Comparison of ENCODE assay signal across 20 cellular contexts in the genomic region with DNA sequence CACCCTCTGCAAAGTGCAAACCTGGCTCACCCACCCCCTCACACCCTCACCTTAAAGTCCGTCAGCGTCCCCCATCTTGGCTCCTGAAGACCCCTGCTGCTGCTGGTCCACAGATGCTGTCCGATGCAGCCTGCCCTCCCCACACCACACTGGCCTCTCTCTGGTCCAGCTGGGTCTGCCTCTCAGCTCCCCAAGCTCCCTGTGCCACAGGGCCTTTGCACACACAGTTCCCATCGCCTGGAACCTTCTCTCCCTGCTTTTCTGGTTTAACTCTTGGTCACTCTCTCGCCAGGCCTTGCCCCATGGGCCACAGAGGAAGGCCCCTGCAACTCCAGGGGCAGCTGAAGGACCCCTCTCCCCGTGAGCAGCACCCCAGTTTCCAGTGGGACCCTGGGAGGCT. TPM values are rescaled to one million over a fixed set of nuclear protein-coding genes. Genes with fewer than 3 reads are reported as not detected.
A peak's percentile ranks its signal among the peaks of the same experiment; 100 is the strongest.
DNase-seq lines count a peak whose midpoint lies in the region; ATAC-seq and TF ChIP-seq lines count a peak whose summit lies in the region.
"Had no signal": no experiment of that assay in that cellular context is flagged by ENCODE, and none has a peak within 500 bp of the region (broad histone marks: within the 10 kb centered on the region; RNA-seq: fewer than 3 reads in every experiment).

No MANE protein-coding gene starts in this region.

- peaks cover 3% of the 10 kb centered on the region for H3K36me3 Mint-ChIP-seq in activated CD4-positive, alpha-beta T cell treated with anti-CD3 and anti-CD28 coated beads, Interleukin-2, amount 10 ng/mL, durations not matched to agents 7 days and 5 days (ENCODE audit: low read depth)
- peaks cover 19 to 73% of the 10 kb centered on the region in 2 donors for H3K36me3 Mint-ChIP-seq in CD14-positive monocyte
- no peaks in the 10 kb centered on the region for H3K36me3 Mint-ChIP-seq in T-helper 17 cell (ENCODE audit: low read depth)
- no peaks in the 10 kb centered on the region for H3K36me3 Mint-ChIP-seq in neural crest cell (ENCODE audit: low read depth)
- H3K36me3 Mint-ChIP-seq in stimulated activated effector memory CD8-positive, alpha-beta T cell treated with anti-CD3 and anti-CD28 coated beads, Interleukin-12 subunit alpha, Interleukin-12 subunit beta, amount 100 ng/mL, for 72 hours = no peaks in the 10 kb centered on the region
- H3K36me3 Mint-ChIP-seq: CD4-positive, CD25-positive, alpha-beta regulatory T cell had no signal

- no peaks in the 10 kb centered on the region for H3K9me3 Mint-ChIP-seq in activated CD4-positive, alpha-beta T cell treated with anti-CD3 and anti-CD28 coated beads, Interleukin-2, amount 10 ng/mL, durations not matched to agents 7 days and 5 days
- H3K9me3 Mint-ChIP-seq in CD14-positive monocyte = peaks cover 0 to 2% (median 0%) of the 10 kb centered on the region in 7 donors
- no peaks in the 10 kb centered on the region for H3K9me3 Mint-ChIP-seq in neural crest cell
- no peaks in the 10 kb centered on the region for H3K9me3 Mint-ChIP-seq in stimulated activated effector memory CD8-positive, alpha-beta T cell treated with anti-CD3 and anti-CD28 coated beads, Interleukin-12 subunit alpha, Interleukin-12 subunit beta, amount 100 ng/mL, for 72 hours
- H3K9me3 Mint-ChIP-seq: CD4-positive, CD25-positive, alpha-beta regulatory T cell had no signal

- no peaks in the 10 kb centered on the region for H3K4me1 Mint-ChIP-seq in activated CD4-positive, alpha-beta T cell treated with anti-CD3 and anti-CD28 coated beads, Interleukin-2, amount 10 ng/mL, durations not matched to agents 7 days and 5 days
- peaks cover 50% of the 10 kb centered on the region for H3K4me1 Mint-ChIP-seq in CD14-positive monocyte
- peaks cover 3% of the 10 kb centered on the region for H3K4me1 Mint-ChIP-seq in T-helper 17 cell
- H3K4me1 Mint-ChIP-seq in neural crest cell = peaks cover 15% of the 10 kb centered on the region
- H3K4me1 Mint-ChIP-seq in stimulated activated effector memory CD8-positive, alpha-beta T cell treated with anti-CD3 and anti-CD28 coated beads, Interleukin-12 subunit alpha, Interleukin-12 subunit beta, amount 100 ng/mL, for 72 hours = peaks cover 40% of the 10 kb centered on the region
- H3K4me1 Mint-ChIP-seq: CD4-positive, CD25-positive, alpha-beta regulatory T cell had no signal

- H3K9me3 ChIP-seq in T-helper 17 cell (ENCODE audit: control insufficient read depth, low read length, poor library complexity, severe bottlenecking) = no peaks in the 10 kb centered on the region
- H3K9me3 ChIP-seq: Peyer's patch had no signal

- CTCF ChIA-PET in activated CD4-positive, alpha-beta T cell treated with anti-CD3 and anti-CD28 coated beads, Interleukin-2, amount 10 ng/mL, durations not matched to agents 7 days and 5 days (lab: Charles Lee) = interaction anchor here (1.5 kb wide), 1 partner anchor 17 kb away, joined by 3 read pairs; no protein-coding TSS in a partner anchor

- intact Hi-C loops in CD14-positive monocyte (cut with micrococcal nuclease) = no loop called here

- ATAC-seq in T-helper 17 cell = no peak
- no peak for ATAC-seq in stimulated activated effector memory CD8-positive, alpha-beta T cell treated with anti-CD3 and anti-CD28 coated beads, Interleukin-12 subunit alpha, Interleukin-12 subunit beta, amount 100 ng/mL, for 72 hours

- TF ChIP-seq CTCF in CD14-positive monocyte (IDR thresholded peaks at IDR 0.05) (no peak), neural crest cell (conservative IDR thresholded peaks at IDR 0.05) (no peak)

- peak overlapping the region; percentile 5 for H3K27ac Mint-ChIP-seq in activated CD4-positive, alpha-beta T cell treated with anti-CD3 and anti-CD28 coated beads, Interleukin-2, amount 10 ng/mL, durations not matched to agents 7 days and 5 days
- H3K27ac Mint-ChIP-seq in CD14-positive monocyte (peak overlapping the region in 4 of 7 donors; percentile 16 to 79 (median 34)), T-helper 17 cell (peak overlapping the region; percentile 76), neural crest cell (ENCODE audit: unreplicated experiment) (peak overlapping the region; percentile 50)
- H3K27ac Mint-ChIP-seq in stimulated activated effector memory CD8-positive, alpha-beta T cell treated with anti-CD3 and anti-CD28 coated beads, Interleukin-12 subunit alpha, Interleukin-12 subunit beta, amount 100 ng/mL, for 72 hours = no peak overlapping the region

- H3K4me3 Mint-ChIP-seq in activated CD4-positive, alpha-beta T cell treated with anti-CD3 and anti-CD28 coated beads, Interleukin-2, amount 10 ng/mL, durations not matched to agents 7 days and 5 days = no peak overlapping the region
- H3K4me3 Mint-ChIP-seq in CD14-positive monocyte (no peak overlapping the region), T-helper 17 cell (no peak overlapping the region), neural crest cell (no peak overlapping the region)
- H3K4me3 Mint-ChIP-seq in stimulated activated effector memory CD8-positive, alpha-beta T cell treated with anti-CD3 and anti-CD28 coated beads, Interleukin-12 subunit alpha, Interleukin-12 subunit beta, amount 100 ng/mL, for 72 hours = no peak overlapping the region

- no peak for DNase-seq in activated CD4-positive, alpha-beta T cell treated with anti-CD3 and anti-CD28 coated beads, Interleukin-2, amount 10 ng/mL, durations not matched to agents 7 days and 5 days
- DNase-seq in activated CD4-positive, alpha-beta T cell treated with anti-CD3 and anti-CD28 coated beads for 4 hours = no peak
- DNase-seq in CD14-positive monocyte (ENCODE audit: low spot score) (no peak), T-helper 17 cell (no peak), neural crest cell (ENCODE audit: low read depth, low spot score) (no peak), NCI-H774 (lab: John Stamatoyannopoulos, UW) (no peak), DMS153 treated with DMSO at 0.1 percent for 48 hours (lab: John Stamatoyannopoulos, UW; ENCODE audit: unreplicated experiment) (no peak)
- DNase-seq in stimulated activated effector memory CD8-positive, alpha-beta T cell treated with anti-CD3 and anti-CD28 coated beads, Interleukin-12 subunit alpha, Interleukin-12 subunit beta, amount 100 ng/mL, for 72 hours (ENCODE audit: low spot score in 2 of 2) = no peak
- DNase-seq: AML-193; CD4-positive, CD25-positive, alpha-beta regulatory T cell; COR-L47; GF-D8; HCEC 1CT; NCI-H1105 treated with DMSO at 0.1 percent for 48 hours; NCI-H1694; NCI-H2081 treated with DMSO at 0.1 percent for 48 hours; NCI-H446 treated with DMSO at 0.1 percent for 48 hours; NK-92 treated with Interleukin-12 subunit alpha and Interleukin-12 subunit beta, amount 100 ng/mL, for 24 hours; Peyer's patch; SHP77 had no signal

- H3K27me3 Mint-ChIP-seq in activated CD4-positive, alpha-beta T cell treated with anti-CD3 and anti-CD28 coated beads, Interleukin-2, amount 10 ng/mL, durations not matched to agents 7 days and 5 days = no peaks in the 10 kb centered on the region
- H3K27me3 Mint-ChIP-seq in CD14-positive monocyte (ENCODE audit: low read depth in 3 of 3) (peaks cover 0 to 3% (median 0%) of the 10 kb centered on the region in 3 donors), T-helper 17 cell (no peaks in the 10 kb centered on the region), neural crest cell (ENCODE audit: low read depth) (no peaks in the 10 kb centered on the region)
- H3K27me3 Mint-ChIP-seq: CD4-positive, CD25-positive, alpha-beta regulatory T cell had no signal

- POLR2A ChIA-PET in activated CD4-positive, alpha-beta T cell treated with anti-CD3 and anti-CD28 coated beads, Interleukin-2, amount 10 ng/mL, durations not matched to agents 7 days and 5 days (lab: Charles Lee) = no interaction called here

RNA-seq across cellular contexts. Expression of a gene that starts 44.9 kb away (rescaled TPM):
- total RNA-seq in activated CD4-positive, alpha-beta T cell treated with anti-CD3 and anti-CD28 coated beads, Interleukin-2, amount 10 ng/mL, durations not matched to agents 7 days and 5 days = 10 to 100 TPM; 30.3 to 34.1 TPM
- 100 to 1,000 TPM; 105 to 138 TPM for polyA plus RNA-seq in CD14-positive monocyte
- total RNA-seq in T-helper 17 cell (10 to 100 TPM in 1 of 2 donors, 1 to 10 TPM in 1; 9.2 to 11.4 TPM), neural crest cell (0.65 and 0.93 TPM in 2 replicates)
